16 cellular contexts compared by ENCODE assay signal in genomic region chr1:229328598-229329362, GRCh38.
"Had no signal": no experiment of that assay in that cellular context is flagged by ENCODE, and none has a peak within 500 bp of the region (broad histone marks: within the 10 kb centered on the region; RNA-seq: fewer than 3 reads in every experiment).

No MANE protein-coding gene starts in this region.

- H2AFZ ChIP-seq: neural progenitor cell had no signal

- DNase-seq: activated T-cell treated with anti-CD3 and anti-CD28 coated beads for 4 hours; left colon; lower lobe of right lung; pancreas; spleen; stimulated activated CD4-positive, alpha-beta T cell treated with anti-CD3 and anti-CD28 coated beads, Interleukin-1b, Interleukin-23, amount 100 ng/mL, for 48 hours; T-helper 9 cell; thyroid gland; uterus had no signal

- ATAC-seq: activated CD4-positive, CD25-positive, alpha-beta regulatory T cell treated with anti-CD3 and anti-CD28 coated beads, Interleukin-2, amount 50 U/mL, for 24 hours; left colon; lower lobe of right lung; pancreas; sciatic nerve had no signal

- H3K27me3 Mint-ChIP-seq: activated naive CD8-positive, alpha-beta T cell had no signal

- H3K36me3 ChIP-seq: neural progenitor cell, thyroid gland, uterus had no signal

- H3K4me1 ChIP-seq: lower lobe of right lung, neural progenitor cell, pancreas, thyroid gland, uterus had no signal

- H3K9me3 Mint-ChIP-seq: mesothelial cell of epicardium had no signal

- H3K4me3 Mint-ChIP-seq: activated naive CD8-positive, alpha-beta T cell; mesothelial cell of epicardium; neural progenitor cell had no signal

- H3K27me3 ChIP-seq: neural progenitor cell, pancreas, spleen, thyroid gland, uterus had no signal

- H3K4me2 ChIP-seq: neural progenitor cell had no signal

- FAIRE-seq: endometrium, islet of Langerhans, pancreas had no signal

- H3K27ac Mint-ChIP-seq: activated naive CD8-positive, alpha-beta T cell; mesothelial cell of epicardium; neural progenitor cell had no signal

- H3K4me3 ChIP-seq: lower lobe of right lung, neural progenitor cell, pancreas, spleen, thyroid gland, uterus had no signal

- H3K27ac ChIP-seq: lower lobe of right lung, neural progenitor cell, pancreas, thyroid gland, uterus had no signal

- H3K9me3 ChIP-seq: lower lobe of right lung, pancreas, thyroid gland, uterus had no signal

- H3K9ac ChIP-seq: neural progenitor cell had no signal
